Comparison of ENCODE assay signal across 1 cellular context in the genomic region with DNA sequence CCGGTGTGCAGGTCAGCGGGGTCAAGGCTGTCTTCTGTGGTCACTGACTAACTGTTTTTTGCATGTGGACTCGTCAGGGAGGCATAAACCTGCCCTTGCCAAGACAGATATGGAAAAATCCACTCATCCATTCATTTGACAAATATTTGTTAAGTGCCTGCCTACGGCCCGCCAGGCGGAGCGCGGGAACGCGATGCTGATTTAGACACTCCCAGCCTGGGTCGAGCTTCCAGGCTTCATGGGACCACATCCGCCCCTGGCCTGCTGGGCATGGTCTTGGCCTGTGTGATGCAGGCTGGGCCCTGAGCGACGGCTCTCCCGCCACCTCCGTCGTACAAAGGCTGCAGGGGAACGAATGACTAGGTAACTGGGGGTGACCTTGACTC.
TF ChIP-seq lines count a peak whose summit lies in the region.

No MANE protein-coding gene starts in this region.

TF ChIP-seq in HepG2, 621 proteins besides CTCF, POLR2A, EP300 and RAD21 (continues in another document):
- TF ChIP-seq PITX1 (CRISPR knock-in tag; IDR thresholded peaks at IDR 0.05) (peak; percentile 71), ZNF543 (CRISPR knock-in tag; IDR thresholded peaks at IDR 0.05) (peak; percentile 80; the same call in 1 of the 2 replicates), ZFP91 (CRISPR knock-in tag; IDR thresholded peaks at IDR 0.05; ENCODE audit: borderline replicate concordance) (peak; percentile 71; the same call in 1 of the 2 replicates), CEBPB (IDR thresholded peaks at IDR 0.05; ENCODE audit: borderline replicate concordance, low read depth, low read length) (no peak), ZNF552 (CRISPR knock-in tag; IDR thresholded peaks at IDR 0.05; ENCODE audit: borderline replicate concordance) (no peak), DPF2 (CRISPR knock-in tag; IDR thresholded peaks at IDR 0.05; ENCODE audit: borderline replicate concordance, low read depth) (0 out of 2 replicates have a peak, but pooled peaks have one; percentile 48), DMAP1 (CRISPR knock-in tag; IDR thresholded peaks at IDR 0.05) (peak; percentile 80), ZBTB3 (CRISPR knock-in tag; IDR thresholded peaks at IDR 0.05; ENCODE audit: borderline replicate concordance, low read depth) (peak; percentile 63; the same call in 1 of the 2 replicates), XRCC5 (optimal IDR thresholded peaks at IDR 0.05; ENCODE audit: low read length) (peak; percentile 62), ZNF891 (CRISPR knock-in tag; IDR thresholded peaks at IDR 0.05) (peak; percentile 73; the same call in 1 of the 2 replicates), ZNF317 (CRISPR knock-in tag; IDR thresholded peaks at IDR 0.05) (peak; percentile 70; the same call in 1 of the 2 replicates), JARID2 (CRISPR knock-in tag; IDR thresholded peaks at IDR 0.05; ENCODE audit: insufficient replicate concordance) (peak; percentile 25), RBM39 (IDR thresholded peaks at IDR 0.05; ENCODE audit: low read depth, low read length, poor library complexity, severe bottlenecking) (no peak), ZNF142 (CRISPR knock-in tag; IDR thresholded peaks at IDR 0.05) (peak; percentile 86; the same call in 1 of the 2 replicates), NR2F1 (CRISPR knock-in tag; IDR thresholded peaks at IDR 0.05) (peak; percentile 95 to 97), ZBTB14 (CRISPR knock-in tag; IDR thresholded peaks at IDR 0.05) (peak; percentile 57), ONECUT2 (CRISPR knock-in tag; IDR thresholded peaks at IDR 0.05) (0 out of 2 replicates have a peak, but pooled peaks have one; percentile 49), NFKB2 (CRISPR knock-in tag; IDR thresholded peaks at IDR 0.05; ENCODE audit: borderline replicate concordance) (peak; percentile 91), YY1 (IDR thresholded peaks at IDR 0.05; ENCODE audit: insufficient read depth, insufficient replicate concordance, low read depth, low read length) (peak; percentile 9), MIER3 (CRISPR knock-in tag; IDR thresholded peaks at IDR 0.05; ENCODE audit: borderline replicate concordance) (peak; percentile 79; the same call in 1 of the 2 replicates), ZNF331 (CRISPR knock-in tag; IDR thresholded peaks at IDR 0.05) (peak; percentile 90), ZSCAN20 (CRISPR knock-in tag; IDR thresholded peaks at IDR 0.05; ENCODE audit: borderline replicate concordance) (peak; percentile 81; the same call in 1 of the 2 replicates), SPEN (CRISPR knock-in tag; IDR thresholded peaks at IDR 0.05; ENCODE audit: low read depth) (peak; percentile 69; the same call in 1 of the 2 replicates), ETV6 (CRISPR knock-in tag; conservative IDR thresholded peaks at IDR 0.05) (0 out of 2 replicates have a peak, but pooled peaks have one; percentile 26), NRL (CRISPR knock-in tag; IDR thresholded peaks at IDR 0.05; ENCODE audit: borderline replicate concordance) (peak; percentile 91), ZNF264 (CRISPR knock-in tag; IDR thresholded peaks at IDR 0.05) (peak; percentile 96), ZGPAT (CRISPR knock-in tag; IDR thresholded peaks at IDR 0.05) (peak; percentile 65), HOXA3 (CRISPR knock-in tag; IDR thresholded peaks at IDR 0.05) (peak; percentile 73), HMGA1 (CRISPR knock-in tag; conservative IDR thresholded peaks at IDR 0.05) (no peak), KDM5B (CRISPR knock-in tag; IDR thresholded peaks at IDR 0.05; ENCODE audit: borderline replicate concordance) (peak; percentile 75), ZNF878 (CRISPR knock-in tag; IDR thresholded peaks at IDR 0.05) (peak; percentile 84; the same call in 1 of the 2 replicates), FOSL1 (CRISPR knock-in tag; IDR thresholded peaks at IDR 0.05; ENCODE audit: borderline replicate concordance) (peak; percentile 55; the same call in 1 of the 2 replicates), FOXK1 (CRISPR knock-in tag; IDR thresholded peaks at IDR 0.05; ENCODE audit: borderline replicate concordance, low read depth) (peak; percentile 63; the same call in 1 of the 2 replicates), ZBTB7B (CRISPR knock-in tag; IDR thresholded peaks at IDR 0.05) (peak; percentile 70; the same call in 1 of the 2 replicates), CHCHD3 (CRISPR knock-in tag; IDR thresholded peaks at IDR 0.05) (0 out of 2 replicates have a peak, but pooled peaks have one; percentile 68), KDM1A (CRISPR knock-in tag; IDR thresholded peaks at IDR 0.05) (0 out of 2 replicates have a peak, but pooled peaks have one; percentile 18), ZBTB10 (CRISPR knock-in tag; IDR thresholded peaks at IDR 0.05; ENCODE audit: borderline replicate concordance) (peak; percentile 76; the same call in 1 of the 2 replicates), IKZF4 (CRISPR knock-in tag; IDR thresholded peaks at IDR 0.05; ENCODE audit: borderline replicate concordance, low read depth, not compliant biosample characterization) (peak; percentile 32), THAP11 (CRISPR knock-in tag; IDR thresholded peaks at IDR 0.05) (peak; percentile 47), MEIS1 (CRISPR knock-in tag; IDR thresholded peaks at IDR 0.05; ENCODE audit: borderline replicate concordance) (peak; percentile 62; the same call in 1 of the 2 replicates), ARNT (IDR thresholded peaks at IDR 0.05) (no peak)
- TF ChIP-seq, protein P1, sequence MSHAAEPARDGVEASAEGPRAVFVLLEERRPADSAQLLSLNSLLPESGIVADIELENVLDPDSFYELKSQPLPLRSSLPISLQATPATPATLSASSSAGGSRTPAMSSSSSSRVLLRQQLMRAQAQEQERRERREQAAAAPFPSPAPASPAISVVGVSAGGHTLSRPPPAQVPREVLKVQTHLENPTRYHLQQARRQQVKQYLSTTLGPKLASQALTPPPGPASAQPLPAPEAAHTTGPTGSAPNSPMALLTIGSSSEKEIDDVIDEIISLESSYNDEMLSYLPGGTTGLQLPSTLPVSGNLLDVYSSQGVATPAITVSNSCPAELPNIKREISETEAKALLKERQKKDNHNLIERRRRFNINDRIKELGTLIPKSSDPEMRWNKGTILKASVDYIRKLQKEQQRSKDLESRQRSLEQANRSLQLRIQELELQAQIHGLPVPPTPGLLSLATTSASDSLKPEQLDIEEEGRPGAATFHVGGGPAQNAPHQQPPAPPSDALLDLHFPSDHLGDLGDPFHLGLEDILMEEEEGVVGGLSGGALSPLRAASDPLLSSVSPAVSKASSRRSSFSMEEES (CRISPR knock-in tag; IDR thresholded peaks at IDR 0.05), result peak; percentile 56; the same call in 1 of the 2 replicates
- TF ChIP-seq, protein P2, sequence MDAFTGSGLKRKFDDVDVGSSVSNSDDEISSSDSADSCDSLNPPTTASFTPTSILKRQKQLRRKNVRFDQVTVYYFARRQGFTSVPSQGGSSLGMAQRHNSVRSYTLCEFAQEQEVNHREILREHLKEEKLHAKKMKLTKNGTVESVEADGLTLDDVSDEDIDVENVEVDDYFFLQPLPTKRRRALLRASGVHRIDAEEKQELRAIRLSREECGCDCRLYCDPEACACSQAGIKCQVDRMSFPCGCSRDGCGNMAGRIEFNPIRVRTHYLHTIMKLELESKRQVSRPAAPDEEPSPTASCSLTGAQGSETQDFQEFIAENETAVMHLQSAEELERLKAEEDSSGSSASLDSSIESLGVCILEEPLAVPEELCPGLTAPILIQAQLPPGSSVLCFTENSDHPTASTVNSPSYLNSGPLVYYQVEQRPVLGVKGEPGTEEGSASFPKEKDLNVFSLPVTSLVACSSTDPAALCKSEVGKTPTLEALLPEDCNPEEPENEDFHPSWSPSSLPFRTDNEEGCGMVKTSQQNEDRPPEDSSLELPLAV (CRISPR knock-in tag; conservative IDR thresholded peaks at IDR 0.05; ENCODE audit: low read depth), result no peak
